Comparison of ENCODE assay signal across 1 cellular context in genomic region chr3:22118542-22118941, GRCh38.
TF ChIP-seq lines count a peak whose summit lies in the region.

No MANE protein-coding gene starts in this region.

TF ChIP-seq in GM12878, 131 proteins besides CTCF, POLR2A, EP300 and RAD21 (continued from another document):
- TF ChIP-seq ZNF687 (IDR thresholded peaks at IDR 0.05) (no peak), ZZZ3 (IDR thresholded peaks at IDR 0.05; ENCODE audit: control insufficient read depth, insufficient read length, low read depth) (no peak), EZH2 (IDR thresholded peaks at IDR 0.05; ENCODE audit: borderline replicate concordance, control insufficient read depth, low read depth, low read length) (no peak), NR2C2 (IDR thresholded peaks at IDR 0.05; ENCODE audit: borderline replicate concordance, control insufficient read depth, insufficient read length, low read depth) (no peak), RELA (IDR thresholded peaks at IDR 0.05; ENCODE audit: borderline replicate concordance, partially characterized antibody) (no peak)
- TF ChIP-seq, protein P1, sequence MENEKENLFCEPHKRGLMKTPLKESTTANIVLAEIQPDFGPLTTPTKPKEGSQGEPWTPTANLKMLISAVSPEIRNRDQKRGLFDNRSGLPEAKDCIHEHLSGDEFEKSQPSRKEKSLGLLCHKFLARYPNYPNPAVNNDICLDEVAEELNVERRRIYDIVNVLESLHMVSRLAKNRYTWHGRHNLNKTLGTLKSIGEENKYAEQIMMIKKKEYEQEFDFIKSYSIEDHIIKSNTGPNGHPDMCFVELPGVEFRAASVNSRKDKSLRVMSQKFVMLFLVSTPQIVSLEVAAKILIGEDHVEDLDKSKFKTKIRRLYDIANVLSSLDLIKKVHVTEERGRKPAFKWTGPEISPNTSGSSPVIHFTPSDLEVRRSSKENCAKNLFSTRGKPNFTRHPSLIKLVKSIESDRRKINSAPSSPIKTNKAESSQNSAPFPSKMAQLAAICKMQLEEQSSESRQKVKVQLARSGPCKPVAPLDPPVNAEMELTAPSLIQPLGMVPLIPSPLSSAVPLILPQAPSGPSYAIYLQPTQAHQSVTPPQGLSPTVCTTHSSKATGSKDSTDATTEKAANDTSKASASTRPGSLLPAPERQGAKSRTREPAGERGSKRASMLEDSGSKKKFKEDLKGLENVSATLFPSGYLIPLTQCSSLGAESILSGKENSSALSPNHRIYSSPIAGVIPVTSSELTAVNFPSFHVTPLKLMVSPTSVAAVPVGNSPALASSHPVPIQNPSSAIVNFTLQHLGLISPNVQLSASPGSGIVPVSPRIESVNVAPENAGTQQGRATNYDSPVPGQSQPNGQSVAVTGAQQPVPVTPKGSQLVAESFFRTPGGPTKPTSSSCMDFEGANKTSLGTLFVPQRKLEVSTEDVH (IDR thresholded peaks at IDR 0.05; ENCODE audit: low read depth, partially characterized antibody) = no peak
